Comparison of ENCODE assay signal across 1 cellular context in genomic region chr6:37650071-37650481, GRCh38.
A peak's percentile ranks its signal among the peaks of the same experiment; 100 is the strongest.
TF ChIP-seq lines count a peak whose summit lies in the region.

No MANE protein-coding gene starts in this region.

TF ChIP-seq in K562, 482 proteins besides CTCF, POLR2A, EP300 and RAD21:
- TF ChIP-seq ZBTB33 (CRISPR knock-in tag; IDR thresholded peaks at IDR 0.05): peak; percentile 90
- TF ChIP-seq RB1 (IDR thresholded peaks at IDR 0.05; ENCODE audit: low read depth): 0 out of 2 replicates have a peak, but pooled peaks have one; percentile 12
- TF ChIP-seq MTA1 (IDR thresholded peaks at IDR 0.05; ENCODE audit: borderline replicate concordance): no peak
- peak in 1 of 2 experiments; percentile 13 for TF ChIP-seq E2F6 (IDR thresholded peaks at IDR 0.05; ENCODE audit: borderline replicate concordance in 1 of 2, extremely low read depth in 1 of 2, insufficient read depth in 1 of 2, insufficient read length in 1 of 2, low read depth in 1 of 2, low read length in 1 of 2, poor library complexity in 1 of 2, severe bottlenecking in 1 of 2)
- no peak for TF ChIP-seq ZNF316 (IDR thresholded peaks at IDR 0.05)
- TF ChIP-seq GABPB1 (CRISPR knock-in tag; IDR thresholded peaks at IDR 0.05): no peak
